In genomic region chr17:73042225-73042624, GRCh38 we compare ENCODE assay signal across 8 cellular contexts.
"Had no signal": no experiment of that assay in that cellular context is flagged by ENCODE, and none has a peak within 500 bp of the region (broad histone marks: within the 10 kb centered on the region; RNA-seq: fewer than 3 reads in every experiment).

No MANE protein-coding gene starts in this region.

- H3K27ac ChIP-seq: GM23248, HL-60, KMS-11 had no signal

- H3K9ac ChIP-seq: GM23248, KMS-11 had no signal

- H3K9me3 Mint-ChIP-seq: H9 had no signal

- H3K4me3 Mint-ChIP-seq: H9, IgD-negative memory B cell had no signal

- H3K27ac Mint-ChIP-seq: H9, IgD-negative memory B cell had no signal

- H3K4me3 ChIP-seq: GM23248 had no signal

- H2AFZ ChIP-seq: GM23248 had no signal

- DNase-seq: GM23248, GOT3, H9, HCEC 1CT, KBM-7 had no signal

- H3K4me2 ChIP-seq: KMS-11 had no signal
